In genomic region chr3:119206611-119207511, GRCh38 we compare ENCODE assay signal across 14 cellular contexts. TPM values are rescaled to one million over a fixed set of nuclear protein-coding genes. Genes with fewer than 3 reads are reported as not detected.
DNase-seq lines count a peak whose midpoint lies in the region; ATAC-seq and FAIRE-seq lines count a peak whose summit lies in the region.
"Had no signal": no experiment of that assay in that cellular context is flagged by ENCODE, and none has a peak within 500 bp of the region (broad histone marks: within the 10 kb centered on the region; RNA-seq: fewer than 3 reads in every experiment).

No MANE protein-coding gene starts in this region.

- DNase-seq in Caki2 (ENCODE audit: low read depth) (peak; percentile 35), HTR-8/SVneo (ENCODE audit: insufficient read length, low spot score) (peak; percentile 12), kidney tubule cell (ENCODE audit: low spot score) (peak; percentile 30), substantia nigra (lab: John Stamatoyannopoulos, UW) (no peak), NCI-H524 treated with DMSO at 0.1 percent for 48 hours (lab: John Stamatoyannopoulos, UW) (no peak)
- DNase-seq in stimulated activated CD4-positive, alpha-beta T cell treated with anti-CD3 and anti-CD28 coated beads, Interleukin-4, amount 100 ng/mL, for 24 hours: no peak
- DNase-seq: activated T-cell treated with anti-CD3 and anti-CD28 coated beads, Interleukin-2, amount 50 U/mL, for 48 hours; dermis blood vessel endothelial cell; SW 1271 had no signal

- in situ Hi-C loops in Caki2 (cut with HindIII; ENCODE audit: low pct_unique_long_range_greater_than_20kb, low sequenced_read_pairs): no loop called here

- peak overlapping the region; percentile 23 for H3K27ac Mint-ChIP-seq in activated T-helper 17 cell treated with anti-CD3 and anti-CD28 coated beads, Interleukin-2, amount 50 U/mL, for 72 hours
- H3K27ac Mint-ChIP-seq: nephron had no signal

- H3K9me3 Mint-ChIP-seq in activated T-helper 17 cell treated with anti-CD3 and anti-CD28 coated beads, Interleukin-2, amount 50 U/mL, for 72 hours: no peaks in the 10 kb centered on the region
- H3K9me3 Mint-ChIP-seq: nephron had no signal

- peaks cover 31% of the 10 kb centered on the region for H3K36me3 Mint-ChIP-seq in activated T-helper 17 cell treated with anti-CD3 and anti-CD28 coated beads, Interleukin-2, amount 50 U/mL, for 72 hours (ENCODE audit: low read depth)

- H3K4me3 Mint-ChIP-seq in activated T-helper 17 cell treated with anti-CD3 and anti-CD28 coated beads, Interleukin-2, amount 50 U/mL, for 72 hours: no peak overlapping the region
- H3K4me3 Mint-ChIP-seq: nephron had no signal

- no peak overlapping the region for H3K27ac ChIP-seq in substantia nigra (ENCODE audit: low read depth, low read length, poor library complexity, severe bottlenecking)
- H3K27ac ChIP-seq: vagina had no signal

- H3K27me3 Mint-ChIP-seq in activated T-helper 17 cell treated with anti-CD3 and anti-CD28 coated beads, Interleukin-2, amount 50 U/mL, for 72 hours: no peaks in the 10 kb centered on the region

- no peak for FAIRE-seq in HTR-8/SVneo (lab: Jason Lieb, UNC)
- FAIRE-seq: GM18507 had no signal

- peak; percentile 21 for ATAC-seq in activated T-helper 17 cell treated with anti-CD3 and anti-CD28 coated beads, Interleukin-2, amount 50 U/mL, for 72 hours (replicated peaks)
- ATAC-seq in GM18517 (IDR thresholded peaks at IDR 0.05; ENCODE audit: unreplicated experiment): no peak

- peaks cover 9% of the 10 kb centered on the region for H3K4me1 Mint-ChIP-seq in activated T-helper 17 cell treated with anti-CD3 and anti-CD28 coated beads, Interleukin-2, amount 50 U/mL, for 72 hours

RNA-seq across cellular contexts. Expression of gene UPK1B, which starts 33.5 kb away (rescaled TPM):
- total RNA-seq in Caki2 (2014; rRNA removed; shearing (Covaris generic); ENCODE audit: low replicate concordance): 31.7 and 44.0 TPM in 2 replicates
- 1 to 10 TPM in 1 of 2 donors, under 1 TPM in 1; 0.56 to 1.2 TPM for total RNA-seq in activated T-helper 17 cell treated with anti-CD3 and anti-CD28 coated beads, Interleukin-2, amount 50 U/mL, for 72 hours
- total RNA-seq: dermis blood vessel endothelial cell, vagina had no signal

RNA-seq across cellular contexts. Expression of gene B4GALT4, which starts 33.8 kb away (rescaled TPM):
- 39.4 and 45.8 TPM in 2 replicates for total RNA-seq in Caki2 (2014; rRNA removed; shearing (Covaris generic); ENCODE audit: low replicate concordance)
- 10 to 100 TPM; 18.5 to 28.1 TPM for total RNA-seq in activated T-helper 17 cell treated with anti-CD3 and anti-CD28 coated beads, Interleukin-2, amount 50 U/mL, for 72 hours

Comparison
In these comparisons a context has a peak if more than half of its experiments do, and no peak if none do; other contexts are left out.
1. DNase-seq: peak in Caki2 (single experiment), HTR-8/SVneo (single experiment) and kidney tubule cell (single experiment); none in substantia nigra (0 of 49), stimulated activated CD4-positive, alpha-beta T cell treated with anti-CD3 and anti-CD28 coated beads, Interleukin-4, amount 100 ng/mL, for 24 hours (single experiment) and NCI-H524 treated with DMSO at 0.1 percent for 48 hours (single experiment).
2. RNA of gene UPK1B, which starts 33.5 kb away (total RNA-seq): 31.7 to 44.0 TPM in Caki2; 0.56 to 1.2 TPM in activated T-helper 17 cell treated with anti-CD3 and anti-CD28 coated beads, Interleukin-2, amount 50 U/mL, for 72 hours; every median in the first group is over 10 times any median in the second.